19 cellular contexts compared by ENCODE assay signal in genomic region chr11:30712749-30713148, GRCh38.
DNase-seq lines count a peak whose midpoint lies in the region; TF ChIP-seq lines count a peak whose summit lies in the region.
"Had no signal": no experiment of that assay in that cellular context is flagged by ENCODE, and none has a peak within 500 bp of the region (broad histone marks: within the 10 kb centered on the region; RNA-seq: fewer than 3 reads in every experiment).

No MANE protein-coding gene starts in this region.

- peak overlapping the region; percentile 17 for H3K27ac ChIP-seq in subcutaneous abdominal adipose tissue (ENCODE audit: low read depth, low read length)
- no peak overlapping the region for H3K27ac ChIP-seq in stomach
- H3K27ac ChIP-seq: BLaER1 treated with 17β-estradiol and CSF1 and Interleukin-3, amounts not matched to agents 10 nM and 100 nM; GM23248 had no signal

- H3K9ac ChIP-seq in subcutaneous abdominal adipose tissue (ENCODE audit: low read length in 5 of 5), result no peak overlapping the region
- H3K9ac ChIP-seq: BLaER1 treated with 17β-estradiol and CSF1 and Interleukin-3, amounts not matched to agents 10 nM and 100 nM; GM23248 had no signal

- DNase-seq in AG08395 (ENCODE audit: low spot score), result peak; percentile 2
- peak; percentile 73 for DNase-seq in islet precursor cell
- DNase-seq in stomach, result no peak
- no peak for DNase-seq in cerebellum (ENCODE audit: low spot score)
- DNase-seq in dermis blood vessel endothelial cell, result no peak
- DNase-seq: AML-193; BE2C; CD4-positive, alpha-beta T cell; CD8-positive, alpha-beta memory T cell; DMS 273 treated with DMSO at 0.1 percent for 48 hours; DMS79; EL; GDM1; GM23248; H7; HCEC 1CT had no signal

- TF ChIP-seq POLR2A in stomach (IDR thresholded peaks at IDR 0.05), result no peak

- no peak for TF ChIP-seq EP300 in stomach (IDR thresholded peaks at IDR 0.05)

- H3K4me3 ChIP-seq in subcutaneous abdominal adipose tissue (ENCODE audit: low read depth in 1 of 5, low read length in 5 of 5) (no peak overlapping the region), stomach (no peak overlapping the region)
- H3K4me3 ChIP-seq: BLaER1 treated with 17β-estradiol and CSF1 and Interleukin-3, amounts not matched to agents 10 nM and 100 nM; GM12878; GM23248 had no signal

- WGBS in stomach, 5 donors, result 31 to 56% (median 40%) methylated on average over 2 of the region's 2 CpGs

- H3K36me3 ChIP-seq in subcutaneous abdominal adipose tissue (ENCODE audit: control insufficient read depth in 5 of 5, insufficient read depth in 5 of 5, low read length in 5 of 5) (no peaks in the 10 kb centered on the region), stomach (no peaks in the 10 kb centered on the region)
- H3K36me3 ChIP-seq: BE2C; BLaER1 treated with 17β-estradiol and CSF1 and Interleukin-3, amounts not matched to agents 10 nM and 100 nM had no signal

- intact Hi-C loops in stomach (cut with DNase I; ENCODE audit: low total_unique reads), result no loop called here

- H3K9me3 ChIP-seq in subcutaneous abdominal adipose tissue (ENCODE audit: control insufficient read depth in 5 of 5, low read length in 5 of 5) (no peaks in the 10 kb centered on the region), stomach (no peaks in the 10 kb centered on the region)
- H3K9me3 ChIP-seq: BE2C; BLaER1 treated with 17β-estradiol and CSF1 and Interleukin-3, amounts not matched to agents 10 nM and 100 nM had no signal

- no peak for TF ChIP-seq CTCF in stomach (IDR thresholded peaks at IDR 0.05)

- H3K27me3 ChIP-seq in subcutaneous abdominal adipose tissue (ENCODE audit: control insufficient read depth in 5 of 5, insufficient read depth in 4 of 5, low read length in 5 of 5), result no peaks in the 10 kb centered on the region
- H3K27me3 ChIP-seq in stomach, result no peaks in the 10 kb centered on the region
- H3K27me3 ChIP-seq: BE2C; BLaER1 treated with 17β-estradiol and CSF1 and Interleukin-3, amounts not matched to agents 10 nM and 100 nM had no signal

- H3K4me1 ChIP-seq in subcutaneous abdominal adipose tissue (ENCODE audit: control insufficient read depth in 5 of 5, insufficient read depth in 5 of 5, low read length in 5 of 5), result peaks cover 6 to 67% (median 17%) of the 10 kb centered on the region in 5 donors
- no peaks in the 10 kb centered on the region for H3K4me1 ChIP-seq in stomach
- H3K4me1 ChIP-seq: BE2C; BLaER1 treated with 17β-estradiol and CSF1 and Interleukin-3, amounts not matched to agents 10 nM and 100 nM had no signal

Comparison
In these comparisons a context has a peak if more than half of its experiments do, and no peak if none do; other contexts are left out.
1. DNase-seq: peak in AG08395 (single experiment) and islet precursor cell (single experiment); none in stomach (single experiment), cerebellum (single experiment) and dermis blood vessel endothelial cell (single experiment).